8 cellular contexts compared by ENCODE assay signal in genomic region chr16:22297114-22297870, GRCh38. TPM values are rescaled to one million over a fixed set of nuclear protein-coding genes. Genes with fewer than 3 reads are reported as not detected.
DNase-seq lines count a peak whose midpoint lies in the region; TF ChIP-seq lines count a peak whose summit lies in the region.

TSS of gene POLR3E (plus strand) at chr16:22297409. CDS start at chr16:22302969, 5,560 bp downstream.

- H3K27me3 Mint-ChIP-seq in neural progenitor cell (ENCODE audit: insufficient read depth, low read depth), result peaks cover 24% of the 10 kb centered on the region

- H3F3A ChIP-seq in MM.1S (ENCODE audit: insufficient read depth, low read length), result peaks cover 21% of the 10 kb centered on the region
- peaks cover 17% of the 10 kb centered on the region for H3F3A ChIP-seq in neural progenitor cell (ENCODE audit: low read depth)

- H2AFZ ChIP-seq in MM.1S (ENCODE audit: low read length), result peak within 1 kb of the TSS; percentile 76
- H2AFZ ChIP-seq in neural progenitor cell (replicated peaks), result peak within 1 kb of the TSS; percentile 87

- peak within 1 kb of the TSS; percentile 99 for H3K27ac ChIP-seq in MM.1S (ENCODE audit: low read length)
- peak within 1 kb of the TSS; percentile 88 for H3K27ac ChIP-seq in neural progenitor cell

- H3K27me3 ChIP-seq in HAP-1 (ENCODE audit: low read depth) (no peaks in the 10 kb centered on the region), MM.1S (replicated peaks; ENCODE audit: insufficient read depth, low read length) (no peaks in the 10 kb centered on the region), neural progenitor cell (no peaks in the 10 kb centered on the region)

- in situ Hi-C loops in HAP-1 (cut with MboI; ENCODE audit: low sequenced_read_pairs), result no loop called here

- peak within 1 kb of the TSS; percentile 95 for H3K4me3 ChIP-seq in HAP-1
- peak within 1 kb of the TSS; percentile 96 for H3K4me3 ChIP-seq in MM.1S (ENCODE audit: low read length)
- H3K4me3 ChIP-seq in fibroblast of villous mesenchyme (ENCODE audit: low read depth, low read length), result peak within 1 kb of the TSS; percentile 90
- H3K4me3 ChIP-seq in neural progenitor cell, result peak within 1 kb of the TSS; percentile 75

- H3K27ac Mint-ChIP-seq in neural progenitor cell, result peak within 1 kb of the TSS; percentile 95

- no peaks in the 10 kb centered on the region for H3K9me2 ChIP-seq in MM.1S (replicated peaks; ENCODE audit: insufficient read depth, low read length)

- H4K20me1 ChIP-seq in MM.1S (ENCODE audit: insufficient read depth, low read length), result peaks cover 17% of the 10 kb centered on the region; the same call in 1 of the 2 replicates
- peaks cover 44% of the 10 kb centered on the region for H4K20me1 ChIP-seq in neural progenitor cell (ENCODE audit: low read depth)

- TF ChIP-seq CTCF in MM.1S (IDR thresholded peaks at IDR 0.05; ENCODE audit: low read length), result peak; percentile 87
- peak; percentile 87 for TF ChIP-seq CTCF in fibroblast of villous mesenchyme (IDR thresholded peaks at IDR 0.05; ENCODE audit: insufficient read depth, low read depth, low read length)
- TF ChIP-seq CTCF in neural progenitor cell (IDR thresholded peaks at IDR 0.05), result peak; percentile 91

- H3K9me3 Mint-ChIP-seq in neural progenitor cell, result peaks cover 11% of the 10 kb centered on the region

- H3K4me1 ChIP-seq in HAP-1 (peaks cover 12% of the 10 kb centered on the region), MM.1S (ENCODE audit: low read length) (peaks cover 7% of the 10 kb centered on the region; the same call in 1 of the 2 replicates), neural progenitor cell (peaks cover 5% of the 10 kb centered on the region)

- H3K36me3 ChIP-seq in HAP-1 (replicated peaks) (peaks cover 24% of the 10 kb centered on the region), MM.1S (replicated peaks; ENCODE audit: insufficient read depth, low read length) (no peaks in the 10 kb centered on the region), neural progenitor cell (no peaks in the 10 kb centered on the region)

- H3K9me3 ChIP-seq in HAP-1 (no peaks in the 10 kb centered on the region), MM.1S (replicated peaks; ENCODE audit: insufficient read depth, low read length) (no peaks in the 10 kb centered on the region), neural progenitor cell (ENCODE audit: low read depth) (no peaks in the 10 kb centered on the region)

- H3K4me2 ChIP-seq in MM.1S (ENCODE audit: low read depth, low read length) (peak within 1 kb of the TSS; percentile 67), neural progenitor cell (peak within 1 kb of the TSS; percentile 83)

- peaks cover 10% of the 10 kb centered on the region for H3K36me3 Mint-ChIP-seq in neural progenitor cell

- DNase-seq in GDM1 (lab: John Stamatoyannopoulos, UW), result peak; percentile 97
- peak; percentile 90 to 99 for DNase-seq in HAP-1 (ENCODE audit: low spot score in 2 of 2)
- DNase-seq in MM.1S, result peak; percentile 98
- DNase-seq in SIG-M5 (lab: John Stamatoyannopoulos, UW), result peak; percentile 44
- DNase-seq in activated gamma-delta T cell treated with Interleukin-2 at 50 U/mL for 16 hours, result peak; percentile 100
- DNase-seq in fibroblast of villous mesenchyme (ENCODE audit: low read depth), result peak; percentile 98
- DNase-seq in neural progenitor cell (ENCODE audit: low spot score), result peak; percentile 98
- peak; percentile 93 for DNase-seq in stromal cell of bone marrow (ENCODE audit: low read depth)

- H3K4me1 Mint-ChIP-seq in neural progenitor cell, result peaks cover 28% of the 10 kb centered on the region

- peak within 1 kb of the TSS; percentile 97 for H3K4me3 Mint-ChIP-seq in neural progenitor cell

- H3K9ac ChIP-seq in MM.1S (ENCODE audit: low read length) (peak within 1 kb of the TSS; percentile 100), neural progenitor cell (peak within 1 kb of the TSS; percentile 78)

- H3K79me2 ChIP-seq in MM.1S (ENCODE audit: low read length) (peaks cover 50% of the 10 kb centered on the region), neural progenitor cell (ENCODE audit: low read depth) (peaks cover 47% of the 10 kb centered on the region)

RNA-seq across cellular contexts. Expression of gene POLR3E, which starts in this region (rescaled TPM):
- total RNA-seq in fibroblast of villous mesenchyme (19.0 and 31.5 TPM in 2 replicates), neural progenitor cell (ENCODE audit: low replicate concordance) (55.1 and 91.3 TPM in 2 replicates)

Comparison
In these comparisons a context has a peak if more than half of its experiments do, and no peak if none do; other contexts are left out.
1. Peak in every context shown above with its lines: DNase-seq, H3K4me3 ChIP-seq and H3K27ac ChIP-seq.
2. DNase-seq: peak in every context shown above with its lines; median percentile 100 in activated gamma-delta T cell treated with Interleukin-2 at 50 U/mL for 16 hours; 98 in MM.1S; 98 in fibroblast of villous mesenchyme; 98 in neural progenitor cell; 97 in GDM1; 94 in HAP-1; 93 in stromal cell of bone marrow; 44 in SIG-M5.